Comparison of ENCODE assay signal across 1 cellular context in the genomic region with DNA sequence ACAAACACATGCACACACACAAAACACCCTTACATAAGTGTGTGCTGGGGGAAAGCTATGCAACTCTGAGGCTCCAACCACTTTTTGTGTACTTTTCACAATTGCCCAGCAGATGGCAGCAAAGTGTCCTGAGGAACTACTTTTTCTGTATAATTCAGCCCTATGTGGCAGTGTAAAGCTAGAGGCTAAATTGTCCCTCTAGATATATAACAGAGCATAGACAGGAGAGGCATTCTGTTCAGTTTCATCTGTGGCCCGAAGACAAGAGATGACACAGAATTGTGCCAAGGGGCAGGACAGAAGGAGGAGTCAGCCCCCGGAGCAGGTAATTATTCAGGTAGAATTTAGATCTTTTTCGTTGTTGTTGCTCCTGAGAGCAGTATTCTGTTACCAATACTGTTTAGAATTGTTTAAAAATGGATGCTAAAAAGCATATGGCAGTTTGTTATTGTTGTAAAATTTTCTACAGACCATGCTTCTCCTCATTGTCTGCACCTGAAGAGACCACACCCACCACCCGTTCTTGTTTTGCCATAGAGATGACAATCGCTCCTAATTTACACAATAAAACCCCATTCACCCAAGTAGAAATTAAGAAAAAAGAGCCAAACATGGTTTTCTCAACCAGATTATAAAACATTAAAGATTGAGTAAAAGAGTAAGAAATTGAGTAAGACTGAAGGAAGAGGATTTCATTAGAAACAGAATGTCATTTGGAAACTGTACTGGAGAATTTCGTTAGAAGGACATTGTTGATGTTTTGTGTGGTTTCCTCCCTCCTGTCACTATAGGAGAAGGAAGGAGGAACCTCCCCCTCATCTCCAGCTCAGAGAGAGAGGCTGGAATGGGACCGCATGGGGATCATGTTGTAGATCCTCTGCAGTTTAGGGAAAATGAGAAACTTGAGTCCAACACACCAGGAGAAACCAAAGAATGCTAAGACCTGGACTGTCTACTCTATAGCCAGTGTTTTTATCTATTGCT.
TF ChIP-seq lines count a peak whose summit lies in the region.

No MANE protein-coding gene starts in this region.

TF ChIP-seq in GM23338, 12 proteins besides CTCF, POLR2A, EP300 and RAD21 (continued from another document):
- TF ChIP-seq ZNF462 (CRISPR knock-in tag; IDR thresholded peaks at IDR 0.05) (no peak), EZH2 (IDR thresholded peaks at IDR 0.05; ENCODE audit: low read depth, unreplicated experiment) (no peak), JUNB (IDR thresholded peaks at IDR 0.05; ENCODE audit: unreplicated experiment) (no peak), NANOG (IDR thresholded peaks at IDR 0.05; ENCODE audit: borderline replicate concordance) (no peak), EZH2phosphoT487 (IDR thresholded peaks at IDR 0.05; ENCODE audit: unreplicated experiment) (no peak), REST (IDR thresholded peaks at IDR 0.05; ENCODE audit: unreplicated experiment) (no peak), CREB1 (CRISPR knock-in tag; IDR thresholded peaks at IDR 0.05; ENCODE audit: low read depth) (no peak), STAT1 (IDR thresholded peaks at IDR 0.05; ENCODE audit: unreplicated experiment) (no peak), ZNF114 (CRISPR knock-in tag; IDR thresholded peaks at IDR 0.05) (no peak), ZNF331 (CRISPR knock-in tag; IDR thresholded peaks at IDR 0.05; ENCODE audit: low read depth) (no peak), POLR2AphosphoS5 (IDR thresholded peaks at IDR 0.05; ENCODE audit: low read depth) (no peak)
